15 cellular contexts compared by ENCODE assay signal in genomic region chr7:141461924-141462323, GRCh38.
"Had no signal": no experiment of that assay in that cellular context is flagged by ENCODE, and none has a peak within 500 bp of the region (broad histone marks: within the 10 kb centered on the region; RNA-seq: fewer than 3 reads in every experiment).

No MANE protein-coding gene starts in this region.

- H3K27me3 ChIP-seq: ascending aorta, cardiac muscle cell, transverse colon had no signal

- H3K27ac ChIP-seq: ascending aorta, cardiac muscle cell, SJCRH30, transverse colon had no signal

- H3K36me3 ChIP-seq: ascending aorta, cardiac muscle cell, SJCRH30, transverse colon had no signal

- ATAC-seq: naive thymus-derived CD8-positive, alpha-beta T cell had no signal

- DNase-seq: activated CD4-positive, alpha-beta T cell treated with anti-CD3 and anti-CD28 coated beads, Interleukin-2, amount 10 ng/mL, durations not matched to agents 7 days and 5 days; activated CD8-positive, alpha-beta memory T cell treated with anti-CD3 and anti-CD28 coated beads for 24 hours; naive thymus-derived CD8-positive, alpha-beta T cell; right cardiac atrium; SJCRH30; small intestine; stimulated activated CD4-positive, alpha-beta T cell treated with anti-CD3 and anti-CD28 coated beads, Interleukin-4, amount 100 ng/mL, for 24 hours; stimulated activated naive CD4-positive, alpha-beta T cell; SW 1271; transverse colon had no signal

- H3K9me3 ChIP-seq: ascending aorta, SJCRH30, transverse colon had no signal

- H3K4me1 ChIP-seq: ascending aorta, SJCRH30, transverse colon had no signal

- H3K4me3 ChIP-seq: ascending aorta, cardiac muscle cell, SJCRH30, transverse colon had no signal

- FAIRE-seq: colon, endothelial cell of umbilical vein, frontal cortex, small intestine had no signal
